Comparison of ENCODE assay signal across 22 cellular contexts in the genomic region with DNA sequence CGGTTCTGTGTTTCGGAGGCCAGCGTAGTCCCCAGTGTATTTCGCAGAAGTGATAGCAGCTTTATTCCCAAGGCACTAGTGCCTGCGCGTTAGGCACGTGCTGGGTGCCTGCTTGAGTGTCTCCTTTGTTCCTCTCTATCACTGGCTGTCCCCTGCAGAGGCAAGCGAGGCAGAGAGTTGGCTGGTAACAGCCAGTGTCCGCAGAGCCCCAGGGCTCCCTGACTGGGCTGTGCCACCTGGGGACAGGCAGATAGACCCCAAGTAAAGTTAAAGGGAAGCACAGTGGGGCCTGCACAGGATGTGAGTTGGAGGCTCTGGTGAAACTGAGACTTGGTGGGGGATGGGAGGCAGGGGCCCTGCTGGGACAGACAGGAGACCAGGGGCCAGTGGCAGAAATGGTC. TPM values are rescaled to one million over a fixed set of nuclear protein-coding genes. Genes with fewer than 3 reads are reported as not detected.
DNase-seq lines count a peak whose midpoint lies in the region; ATAC-seq, FAIRE-seq and TF ChIP-seq lines count a peak whose summit lies in the region.
"Had no signal": no experiment of that assay in that cellular context is flagged by ENCODE, and none has a peak within 500 bp of the region (broad histone marks: within the 10 kb centered on the region; RNA-seq: fewer than 3 reads in every experiment).

No MANE protein-coding gene starts in this region.

- H3K27me3 Mint-ChIP-seq in activated T-cell treated with anti-CD3 and anti-CD28 coated beads, Interleukin-2, amount 50 U/mL, for 24 hours, result no peaks in the 10 kb centered on the region
- H3K27me3 Mint-ChIP-seq in stimulated activated naive CD8-positive, alpha-beta T cell treated with anti-CD3 and anti-CD28 coated beads, Interleukin-15, amount 100 ng/mL, for 72 hours, result no peaks in the 10 kb centered on the region

- no peak overlapping the region; the same call in 1 of the 2 replicates for H3K27ac ChIP-seq in OCI-LY3 (ENCODE audit: low read length)
- H3K27ac ChIP-seq in H1 (ENCODE audit: low read depth, low read length), result no peak overlapping the region
- H3K27ac ChIP-seq: A549, gastrocnemius medialis, lower lobe of right lung, SK-N-MC had no signal

- H3K56ac ChIP-seq in H1 (replicated peaks; ENCODE audit: insufficient read length, low read depth, low read length), result no peak overlapping the region

- H4K8ac ChIP-seq in H1 (ENCODE audit: extremely low read depth, insufficient read depth, low read length), result no peak overlapping the region

- no peak for TF ChIP-seq POLR2A in H1 (IDR thresholded peaks at IDR 0.05; ENCODE audit: control extremely low read depth in 1 of 2, low read depth in 2 of 2, low read length in 2 of 2)

- H3K9ac ChIP-seq in OCI-LY3 (ENCODE audit: low read length) (peak overlapping the region; percentile 9; the same call in 1 of the 2 replicates), H1 (replicated peaks in 1 of 4; ENCODE audit: extremely low read depth in 1 of 4, low read depth in 3 of 4, low read length in 3 of 4) (no peak overlapping the region)

- H3K18ac ChIP-seq in H1 (ENCODE audit: extremely low read depth, low read length), result no peak overlapping the region; the same call in none of the 2 replicates

- TF ChIP-seq CTCF in OCI-LY3 (IDR thresholded peaks at IDR 0.05; ENCODE audit: low read depth, low read length), result no peak
- no peak for TF ChIP-seq CTCF in H1 (IDR thresholded peaks at IDR 0.05; ENCODE audit: control extremely low read depth in 1 of 3, insufficient read depth in 1 of 3, low read depth in 1 of 3, low read length in 3 of 3)

- H3K23me2 ChIP-seq in H1 (ENCODE audit: low read depth, low read length), result no peaks in the 10 kb centered on the region; the same call in 1 of the 2 replicates

- H2BK20ac ChIP-seq in H1 (ENCODE audit: low read length), result no peak overlapping the region

- peak overlapping the region; percentile 86 for H3K27ac Mint-ChIP-seq in activated T-cell treated with anti-CD3 and anti-CD28 coated beads, Interleukin-2, amount 50 U/mL, for 24 hours
- peak overlapping the region in 1 of 2 donors; percentile 27 for H3K27ac Mint-ChIP-seq in stimulated activated naive CD8-positive, alpha-beta T cell treated with anti-CD3 and anti-CD28 coated beads, Interleukin-15, amount 100 ng/mL, for 72 hours

- H3K4me3 ChIP-seq in OCI-LY3 (ENCODE audit: low read length), result no peak overlapping the region
- H3K4me3 ChIP-seq in H1 (ENCODE audit: extremely low read depth in 1 of 4, insufficient read depth in 2 of 4, low read depth in 3 of 4, low read length in 4 of 4), result no peak overlapping the region
- H3K4me3 ChIP-seq: A549, gastrocnemius medialis, HAP-1, lower lobe of right lung, SK-N-MC had no signal

- no peak overlapping the region for H3K14ac ChIP-seq in H1 (ENCODE audit: insufficient read length)

- no peak overlapping the region for H2BK120ac ChIP-seq in H1 (replicated peaks; ENCODE audit: low read depth, low read length)

- H3K4me2 ChIP-seq in OCI-LY3 (ENCODE audit: low read length), result peak overlapping the region; percentile 44
- no peak overlapping the region for H3K4me2 ChIP-seq in H1 (ENCODE audit: insufficient read depth in 1 of 2, low read depth in 2 of 2, low read length in 2 of 2)
- H3K4me2 ChIP-seq: A549 had no signal

- H3K27me3 ChIP-seq in OCI-LY3 (ENCODE audit: low read depth, low read length), result no peaks in the 10 kb centered on the region
- H3K27me3 ChIP-seq in H1 (replicated peaks in 1 of 4; ENCODE audit: control insufficient read depth in 3 of 4, extremely low read depth in 1 of 4, insufficient read depth in 3 of 4, low read length in 3 of 4), result no peaks in the 10 kb centered on the region
- H3K27me3 ChIP-seq: gastrocnemius medialis had no signal

- H3K9me3 ChIP-seq in OCI-LY3 (ENCODE audit: insufficient read depth, low read length), result no peaks in the 10 kb centered on the region
- H3K9me3 ChIP-seq in H1 (ENCODE audit: insufficient read depth in 2 of 2, low read depth in 1 of 2, low read length in 1 of 2), result peaks cover 0 to 2% of the 10 kb centered on the region in 2 experiments; a peak in 1 of 4 replicates
- H3K9me3 ChIP-seq: A549, Caco-2, gastrocnemius medialis, HAP-1, lower lobe of right lung had no signal

- H2BK5ac ChIP-seq in H1 (ENCODE audit: low read depth, low read length), result no peak overlapping the region

- 82% methylated on average over 9 of the region's 9 CpGs; no CpG with 5 or more reads in 1 of the 2 experiments for WGBS in H1 (ENCODE audit: extremely low coverage in 1 of 2, insufficient coverage in 1 of 2, insufficient read length in 1 of 2, insufficient replicate concordance in 2 of 2, low coverage in 1 of 2, low lambda C conversion rate in 2 of 2, missing lambda C conversion rate in 1 of 2), 2 experiments

- H2BK12ac ChIP-seq in H1 (ENCODE audit: low read depth, low read length), result peak overlapping the region; percentile 9; the same call in 1 of the 2 replicates

- no peak for DNase-seq in activated T-cell treated with anti-CD3 and anti-CD28 coated beads, Interleukin-2, amount 50 U/mL, for 24 hours
- DNase-seq in activated T-cell treated with anti-CD3 and anti-CD28 coated beads, Interleukin-2, amount 50 U/mL, for 48 hours, result no peak
- DNase-seq in H1 (ENCODE audit: low read depth in 1 of 2, low spot score in 2 of 2) (no peak), foreskin melanocyte (no peak), EL (no peak), ecto neural progenitor cell (ENCODE audit: low spot score) (no peak)
- no peak for DNase-seq in stimulated activated naive CD8-positive, alpha-beta T cell treated with anti-CD3 and anti-CD28 coated beads, Interleukin-15, amount 100 ng/mL, for 72 hours
- DNase-seq: activated gamma-delta T cell; Caco-2; gastrocnemius medialis; GDM1; lower lobe of right lung; NCI-H146; OCI-M1; right cardiac atrium; stimulated activated CD4-positive, alpha-beta T cell treated with anti-CD3 and anti-CD28 coated beads, Interleukin-2, amount 100 ng/mL, for 24 hours had no signal

- peaks cover 82% of the 10 kb centered on the region for H3K4me1 Mint-ChIP-seq in activated T-cell treated with anti-CD3 and anti-CD28 coated beads, Interleukin-2, amount 50 U/mL, for 24 hours (ENCODE audit: low read depth)
- H3K4me1 Mint-ChIP-seq in stimulated activated naive CD8-positive, alpha-beta T cell treated with anti-CD3 and anti-CD28 coated beads, Interleukin-15, amount 100 ng/mL, for 72 hours, result peaks cover 95% of the 10 kb centered on the region

- no peak for TF ChIP-seq RAD21 in H1 (IDR thresholded peaks at IDR 0.05 in 1 of 2, conservative IDR thresholded peaks at IDR 0.05 in 1 of 2; ENCODE audit: low read depth in 2 of 2, low read length in 2 of 2)

- no peak overlapping the region for H3K23ac ChIP-seq in H1 (ENCODE audit: insufficient read length)

- POLR2A ChIA-PET in H1 (lab: Charles Lee; ENCODE audit: partially characterized antibody), result no interaction called here

- CTCF ChIA-PET in H1 (lab: Charles Lee; ENCODE audit: partially characterized antibody), result interaction anchor here (0.9 to 6.8 kb wide), 11 partner anchors 8 to 154 kb away, joined by 3 to 78 read pairs (median 6); no protein-coding TSS in a partner anchor

- H3K4me1 ChIP-seq in OCI-LY3 (ENCODE audit: low read length) (peaks cover 55% of the 10 kb centered on the region), H1 (replicated peaks in 1 of 4; ENCODE audit: control insufficient read depth in 3 of 4, insufficient read depth in 4 of 4, low read length in 3 of 4) (peaks cover 0 to 9% (median 4%) of the 10 kb centered on the region in 4 experiments; a peak in 4 of 7 replicates)
- H3K4me1 ChIP-seq: A549, Caco-2, gastrocnemius medialis, HAP-1, lower lobe of right lung had no signal

- ATAC-seq in stimulated activated naive CD8-positive, alpha-beta T cell treated with anti-CD3 and anti-CD28 coated beads, Interleukin-15, amount 100 ng/mL, for 72 hours, result peak; percentile 26
- ATAC-seq: A549, gastrocnemius medialis, lower lobe of right lung had no signal

- H3K79me1 ChIP-seq in H1 (ENCODE audit: low read depth, low read length), result no peaks in the 10 kb centered on the region

- H3K9me3 Mint-ChIP-seq in activated T-cell treated with anti-CD3 and anti-CD28 coated beads, Interleukin-2, amount 50 U/mL, for 24 hours, result no peaks in the 10 kb centered on the region
- H3K9me3 Mint-ChIP-seq in stimulated activated naive CD8-positive, alpha-beta T cell treated with anti-CD3 and anti-CD28 coated beads, Interleukin-15, amount 100 ng/mL, for 72 hours, result no peaks in the 10 kb centered on the region

- TF ChIP-seq EP300 in H1 (IDR thresholded peaks at IDR 0.05; ENCODE audit: borderline replicate concordance in 1 of 2, low read depth in 2 of 2, low read length in 2 of 2), result no peak

- H3K36me3 ChIP-seq in OCI-LY3 (replicated peaks; ENCODE audit: low read depth, low read length) (no peaks in the 10 kb centered on the region), H1 (ENCODE audit: control insufficient read depth in 2 of 4, insufficient read depth in 4 of 4, low read length in 3 of 4) (no peaks in the 10 kb centered on the region)
- H3K36me3 ChIP-seq: gastrocnemius medialis, HAP-1, lower lobe of right lung had no signal

- no peak overlapping the region for H2AK5ac ChIP-seq in H1 (ENCODE audit: low read depth, low read length)

- H4K20me1 ChIP-seq in OCI-LY3 (ENCODE audit: insufficient read depth, low read length) (no peaks in the 10 kb centered on the region), H1 (replicated peaks in 1 of 2; ENCODE audit: control insufficient read depth in 1 of 2, insufficient read depth in 2 of 2, low read length in 2 of 2) (peaks cover 0 to 2% of the 10 kb centered on the region in 2 experiments)

- no peak overlapping the region for H3K4ac ChIP-seq in H1 (replicated peaks; ENCODE audit: insufficient read length, low read depth, low read length)

- no peak for FAIRE-seq in H1 (lab: Jason Lieb, UNC)
- FAIRE-seq: A549, bronchial epithelial cell, HTR-8/SVneo had no signal

- peaks cover 6% of the 10 kb centered on the region for H3K36me3 Mint-ChIP-seq in activated T-cell treated with anti-CD3 and anti-CD28 coated beads, Interleukin-2, amount 50 U/mL, for 24 hours (ENCODE audit: low read depth)

- H4K5ac ChIP-seq in H1 (ENCODE audit: insufficient read length, low read depth, low read length), result no peak overlapping the region

- H4K91ac ChIP-seq in H1 (replicated peaks; ENCODE audit: insufficient read length, low read length), result no peak overlapping the region

- no peak overlapping the region for H2BK15ac ChIP-seq in H1 (ENCODE audit: low read length)

- H2AFZ ChIP-seq in OCI-LY3 (ENCODE audit: low read depth, low read length) (peak overlapping the region; percentile 52; the same call in 1 of the 2 replicates), H1 (ENCODE audit: low read length) (no peak overlapping the region)

- no peak overlapping the region for H3K4me3 Mint-ChIP-seq in activated T-cell treated with anti-CD3 and anti-CD28 coated beads, Interleukin-2, amount 50 U/mL, for 24 hours
- peak overlapping the region; percentile 66 to 77 for H3K4me3 Mint-ChIP-seq in stimulated activated naive CD8-positive, alpha-beta T cell treated with anti-CD3 and anti-CD28 coated beads, Interleukin-15, amount 100 ng/mL, for 72 hours

- H3K79me2 ChIP-seq in OCI-LY3 (ENCODE audit: low read length) (no peaks in the 10 kb centered on the region), H1 (ENCODE audit: control insufficient read depth in 1 of 2, insufficient read depth in 2 of 2, low read length in 2 of 2) (no peaks in the 10 kb centered on the region)

RNA-seq across cellular contexts. Expression of a gene that starts 50.7 kb away (rescaled TPM):
- 13.9 and 15.5 TPM in 2 replicates for total RNA-seq in H1 (2021; fragmentation: NEBNext Ultra II Directional; extraction: Animal tissue kit (Norgen Biotek cat#: 25700))
- 19.0 and 20.4 TPM in 2 replicates for polyA plus RNA-seq in H1 (2011; rRNA removed)
- 19.3 TPM for polyA plus RNA-seq in H1 (2011; cell fraction: cytosol; rRNA removed)
- polyA plus RNA-seq in H1 (2011; cell fraction: nucleus; rRNA removed), result 38.3 TPM
- 9.5 to 16.7 TPM (median 14.7 TPM) in 4 replicates for polyA plus RNA-seq in H1 (2012, experiment 1 of 2)
- 9.8 TPM for polyA plus RNA-seq in H1 (2012, experiment 2 of 2)
- 8.2 TPM for polyA plus RNA-seq in H1 (2013, experiment 1 of 2)
- polyA plus RNA-seq in H1 (2013, experiment 2 of 2), result 8.5 TPM
- polyA minus RNA-seq in H1 (2011; rRNA and poly(A)+ RNA removed), result 16.0 and 21.3 TPM in 2 replicates
- 10.5 TPM for polyA minus RNA-seq in H1 (2011; cell fraction: cytosol; rRNA and poly(A)+ RNA removed)
- polyA minus RNA-seq in H1 (2011; cell fraction: nucleus; rRNA and poly(A)+ RNA removed), result 14.0 TPM
- total RNA-seq: Caco-2 had no signal
